Comparison of ENCODE assay signal across 1 cellular context in the genomic region with DNA sequence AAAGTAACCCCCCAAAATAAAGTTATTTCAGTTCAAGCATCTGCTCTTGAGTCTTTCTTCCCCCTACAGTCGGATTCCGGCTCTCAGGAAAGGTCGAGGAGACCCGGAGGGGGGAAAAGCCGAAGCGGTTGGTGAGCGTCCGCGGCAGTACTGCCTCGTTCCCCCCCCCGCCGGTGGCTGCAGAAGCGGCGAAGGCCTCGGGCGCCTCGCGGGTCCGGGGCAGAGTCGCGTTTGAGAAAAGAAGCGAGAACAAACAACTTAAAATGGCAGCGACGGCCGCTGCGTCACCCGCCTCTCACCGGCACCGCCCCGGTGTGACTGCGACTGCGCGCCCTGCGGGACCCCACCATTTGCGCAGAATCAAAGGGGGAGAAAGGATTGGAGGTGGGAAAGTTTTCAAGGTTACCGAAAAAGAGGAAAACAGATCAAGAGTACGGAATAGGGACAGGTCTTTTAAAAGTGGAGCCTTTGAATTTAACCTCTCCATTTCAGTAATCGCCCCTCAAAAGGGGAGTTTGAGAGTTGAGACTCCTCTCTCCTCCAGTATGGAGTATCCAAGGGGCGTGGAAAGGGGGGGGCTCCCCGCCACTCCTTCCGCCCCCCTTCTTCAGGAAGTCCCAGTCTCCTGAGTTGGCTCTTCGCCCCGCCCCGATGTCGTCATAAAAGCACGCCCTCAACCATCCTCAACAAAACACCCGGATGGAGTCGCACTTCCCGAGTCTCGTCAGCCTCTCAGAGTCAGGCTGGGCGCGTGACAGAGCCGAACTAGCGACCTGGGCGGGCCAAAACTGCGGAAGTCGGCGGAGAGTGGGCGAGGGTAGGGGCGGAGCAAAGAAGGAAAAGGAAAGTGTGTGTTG.
TF ChIP-seq lines count a peak whose summit lies in the region.

No MANE protein-coding gene starts in this region.

TF ChIP-seq in IMR-90, 13 proteins besides CTCF, POLR2A, EP300 and RAD21:
- TF ChIP-seq, protein P1, sequence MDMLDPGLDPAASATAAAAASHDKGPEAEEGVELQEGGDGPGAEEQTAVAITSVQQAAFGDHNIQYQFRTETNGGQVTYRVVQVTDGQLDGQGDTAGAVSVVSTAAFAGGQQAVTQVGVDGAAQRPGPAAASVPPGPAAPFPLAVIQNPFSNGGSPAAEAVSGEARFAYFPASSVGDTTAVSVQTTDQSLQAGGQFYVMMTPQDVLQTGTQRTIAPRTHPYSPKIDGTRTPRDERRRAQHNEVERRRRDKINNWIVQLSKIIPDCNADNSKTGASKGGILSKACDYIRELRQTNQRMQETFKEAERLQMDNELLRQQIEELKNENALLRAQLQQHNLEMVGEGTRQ (IDR thresholded peaks at IDR 0.05; ENCODE audit: low read depth, low read length), result no peak
- TF ChIP-seq FOS (IDR thresholded peaks at IDR 0.05; ENCODE audit: low read depth, low read length) (no peak), MAZ (IDR thresholded peaks at IDR 0.05; ENCODE audit: borderline replicate concordance, low read depth, low read length) (peak; percentile 98), RFX5 (IDR thresholded peaks at IDR 0.05; ENCODE audit: low read depth, low read length) (no peak), MXI1 (IDR thresholded peaks at IDR 0.05; ENCODE audit: borderline replicate concordance, low read depth, low read length) (0 out of 2 replicates have a peak, but pooled peaks have one; percentile 45), MAFK (IDR thresholded peaks at IDR 0.05; ENCODE audit: low read depth, low read length) (0 out of 2 replicates have a peak, but pooled peaks have one; percentile 1), SMC3 (IDR thresholded peaks at IDR 0.05; ENCODE audit: low read depth, low read length) (no peak), BHLHE40 (IDR thresholded peaks at IDR 0.05; ENCODE audit: low read depth, low read length) (peak; percentile 99), CEBPB (IDR thresholded peaks at IDR 0.05; ENCODE audit: low read depth, low read length) (peak; percentile 85), RCOR1 (IDR thresholded peaks at IDR 0.05; ENCODE audit: insufficient replicate concordance, low read length) (peak; percentile 15), CHD1 (IDR thresholded peaks at IDR 0.05; ENCODE audit: low read depth, low read length) (peak; percentile 98), NFE2L2 (IDR thresholded peaks at IDR 0.05; ENCODE audit: low read depth, low read length) (peak; percentile 31; the same call in 1 of the 2 replicates)
- TF ChIP-seq, protein P2, sequence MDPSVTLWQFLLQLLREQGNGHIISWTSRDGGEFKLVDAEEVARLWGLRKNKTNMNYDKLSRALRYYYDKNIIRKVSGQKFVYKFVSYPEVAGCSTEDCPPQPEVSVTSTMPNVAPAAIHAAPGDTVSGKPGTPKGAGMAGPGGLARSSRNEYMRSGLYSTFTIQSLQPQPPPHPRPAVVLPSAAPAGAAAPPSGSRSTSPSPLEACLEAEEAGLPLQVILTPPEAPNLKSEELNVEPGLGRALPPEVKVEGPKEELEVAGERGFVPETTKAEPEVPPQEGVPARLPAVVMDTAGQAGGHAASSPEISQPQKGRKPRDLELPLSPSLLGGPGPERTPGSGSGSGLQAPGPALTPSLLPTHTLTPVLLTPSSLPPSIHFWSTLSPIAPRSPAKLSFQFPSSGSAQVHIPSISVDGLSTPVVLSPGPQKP (IDR thresholded peaks at IDR 0.05; ENCODE audit: borderline replicate concordance, low read depth, low read length), result no peak
TF ChIP-seq in IMR-90: peak in this region for 8.
